In genomic region chr6:16762547-16763477, GRCh38 we compare ENCODE assay signal across 2 cellular contexts.
TF ChIP-seq lines count a peak whose summit lies in the region.

No MANE protein-coding gene starts in this region.

TF ChIP-seq in IMR-90, 13 proteins besides CTCF, POLR2A, EP300 and RAD21 (continued from another document):
- TF ChIP-seq, protein P1, sequence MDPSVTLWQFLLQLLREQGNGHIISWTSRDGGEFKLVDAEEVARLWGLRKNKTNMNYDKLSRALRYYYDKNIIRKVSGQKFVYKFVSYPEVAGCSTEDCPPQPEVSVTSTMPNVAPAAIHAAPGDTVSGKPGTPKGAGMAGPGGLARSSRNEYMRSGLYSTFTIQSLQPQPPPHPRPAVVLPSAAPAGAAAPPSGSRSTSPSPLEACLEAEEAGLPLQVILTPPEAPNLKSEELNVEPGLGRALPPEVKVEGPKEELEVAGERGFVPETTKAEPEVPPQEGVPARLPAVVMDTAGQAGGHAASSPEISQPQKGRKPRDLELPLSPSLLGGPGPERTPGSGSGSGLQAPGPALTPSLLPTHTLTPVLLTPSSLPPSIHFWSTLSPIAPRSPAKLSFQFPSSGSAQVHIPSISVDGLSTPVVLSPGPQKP (IDR thresholded peaks at IDR 0.05; ENCODE audit: borderline replicate concordance, low read depth, low read length), result no peak
- TF ChIP-seq MAZ (IDR thresholded peaks at IDR 0.05; ENCODE audit: borderline replicate concordance, low read depth, low read length) (no peak), RCOR1 (IDR thresholded peaks at IDR 0.05; ENCODE audit: insufficient replicate concordance, low read length) (no peak), CHD1 (IDR thresholded peaks at IDR 0.05; ENCODE audit: low read depth, low read length) (no peak), CEBPB (IDR thresholded peaks at IDR 0.05; ENCODE audit: low read depth, low read length) (peak; percentile 80), FOS (IDR thresholded peaks at IDR 0.05; ENCODE audit: low read depth, low read length) (peak; percentile 84), NFE2L2 (IDR thresholded peaks at IDR 0.05; ENCODE audit: low read depth, low read length) (no peak), MAFK (IDR thresholded peaks at IDR 0.05; ENCODE audit: low read depth, low read length) (no peak)

TF ChIP-seq in SK-N-SH treated with all-trans-retinoic acid at 6 μM for 48 hours, 23 proteins besides CTCF, POLR2A, EP300 and RAD21 (continued from another document):
- no peak for TF ChIP-seq CREB5 (CRISPR knock-in tag; IDR thresholded peaks at IDR 0.05; ENCODE audit: low read depth)
TF ChIP-seq in SK-N-SH treated with all-trans-retinoic acid at 6 μM for 48 hours: peak in this region for 0.
